ENCODE assay signal across 3 cellular contexts in the genomic region with DNA sequence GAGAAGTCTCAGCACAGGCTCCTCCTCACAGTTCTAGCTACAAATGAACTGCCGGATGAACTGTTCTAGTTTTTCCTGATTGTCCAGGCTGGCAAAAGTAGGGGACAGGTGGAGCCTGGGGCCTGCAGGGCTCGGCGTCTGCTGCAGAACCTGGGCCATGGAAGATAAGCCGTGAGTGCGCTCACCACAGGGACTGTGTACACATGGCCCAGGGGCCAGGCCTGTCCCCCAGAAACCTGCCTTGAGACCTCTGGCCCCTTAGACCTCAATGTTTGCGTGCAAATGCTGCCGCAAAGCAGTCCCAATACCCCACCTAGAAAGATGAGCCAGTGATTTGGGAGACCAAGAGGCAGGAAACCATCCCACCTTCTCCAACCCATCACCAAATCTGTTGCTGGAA. TPM values are rescaled to one million over a fixed set of nuclear protein-coding genes. Genes with fewer than 3 reads are reported as not detected.
"Had no signal": no experiment of that assay in that cellular context is flagged by ENCODE, and none has a peak within 500 bp of the region (broad histone marks: within the 10 kb centered on the region; RNA-seq: fewer than 3 reads in every experiment).

No MANE protein-coding gene starts in this region.

RNA-seq across cellular contexts. Expression of a gene that starts 12.6 kb away (rescaled TPM):
- total RNA-seq: HT-29, NCI-H460, RPMI7951 had no signal
